13 cellular contexts compared by ENCODE assay signal in genomic region chr10:119461380-119461779, GRCh38.
DNase-seq lines count a peak whose midpoint lies in the region; ATAC-seq and TF ChIP-seq lines count a peak whose summit lies in the region.
"Had no signal": no experiment of that assay in that cellular context is flagged by ENCODE, and none has a peak within 500 bp of the region (broad histone marks: within the 10 kb centered on the region; RNA-seq: fewer than 3 reads in every experiment).

No MANE protein-coding gene starts in this region.

- 80 to 95% methylated on average over 3 of the region's 3 CpGs for WGBS in lung, 2 donors
- 83% methylated on average over 2 of the region's 3 CpGs; no CpG with 5 or more reads in 1 of the 2 donors for WGBS in gastroesophageal sphincter (ENCODE audit: low coverage in 1 of 2), 2 donors

- TF ChIP-seq EP300 in gastroesophageal sphincter (IDR thresholded peaks at IDR 0.05) = no peak

- H3K36me3 ChIP-seq in lung (ENCODE audit: control insufficient read depth in 2 of 2, insufficient read depth in 2 of 2, low read length in 2 of 2) (peaks cover 0 to 13% of the 10 kb centered on the region in 2 donors), gastroesophageal sphincter (peaks cover 0 to 21% of the 10 kb centered on the region in 2 donors)

- H3K27me3 ChIP-seq in lung (ENCODE audit: control insufficient read depth, insufficient read depth) (no peaks in the 10 kb centered on the region), gastroesophageal sphincter (no peaks in the 10 kb centered on the region)

- H3K9me3 ChIP-seq in lung (ENCODE audit: control insufficient read depth in 2 of 2, insufficient read depth in 1 of 2, low read length in 1 of 2) = no peaks in the 10 kb centered on the region
- H3K9me3 ChIP-seq in gastroesophageal sphincter = no peaks in the 10 kb centered on the region

- in situ Hi-C loops in GM13977 (cut with MboI; ENCODE audit: low pct_unique_long_range_greater_than_20kb, low sequenced_read_pairs, unreplicated experiment) = no loop called here

- H3K27ac ChIP-seq in lung (ENCODE audit: low read depth in 1 of 2, low read length in 1 of 2) (no peak overlapping the region), gastroesophageal sphincter (no peak overlapping the region)

- peak; percentile 50 for ATAC-seq in GM19468 (IDR thresholded peaks at IDR 0.05; ENCODE audit: extremely low read depth, unreplicated experiment)
- ATAC-seq in lung (ENCODE audit: insufficient read depth, low FRiP score) = peak; percentile 64
- no peak for ATAC-seq in gastroesophageal sphincter
- ATAC-seq in HG02763 (IDR thresholded peaks at IDR 0.05; ENCODE audit: unreplicated experiment) = no peak

- DNase-seq in GM13977 (ENCODE audit: low spot score) (peak; percentile 56), HPDE6-E6E7 (ENCODE audit: extremely low spot score) (peak; percentile 96), lung (ENCODE audit: low spot score) (no peak), NCI-H2107 treated with DMSO at 0.1 percent for 48 hours (lab: John Stamatoyannopoulos, UW; ENCODE audit: unreplicated experiment) (no peak)
- DNase-seq: activated CD8-positive, alpha-beta memory T cell treated with anti-CD3 and anti-CD28 coated beads, Interleukin-2, amount 50 U/mL, for 4 hours; GOT3; head of caudate nucleus; NCI-H2107; stimulated activated naive CD4-positive, alpha-beta T cell treated with Interleukin-2 at 50 U/mL for 16 hours; SW 1271 had no signal

- H3K4me1 ChIP-seq in lung (ENCODE audit: control insufficient read depth in 2 of 2, insufficient read depth in 2 of 2, low read length in 2 of 2) = peaks cover 0 to 6% of the 10 kb centered on the region in 2 donors
- no peaks in the 10 kb centered on the region for H3K4me1 ChIP-seq in gastroesophageal sphincter

- H3K4me3 ChIP-seq in lung (no peak overlapping the region), gastroesophageal sphincter (no peak overlapping the region)

- TF ChIP-seq POLR2A in gastroesophageal sphincter (IDR thresholded peaks at IDR 0.05) = no peak

- TF ChIP-seq CTCF in GM13977 (IDR thresholded peaks at IDR 0.05; ENCODE audit: extremely low read depth, insufficient read depth, missing control alignments) = no peak
- no peak for TF ChIP-seq CTCF in lung (IDR thresholded peaks at IDR 0.05; ENCODE audit: control extremely low read depth, extremely low read depth)
- no peak for TF ChIP-seq CTCF in gastroesophageal sphincter (IDR thresholded peaks at IDR 0.05)

Comparison
In these comparisons a context has a peak if more than half of its experiments do, and no peak if none do; other contexts are left out.
1. DNase-seq: peak in GM13977 (single experiment) and HPDE6-E6E7 (single experiment); none in lung (single experiment) and NCI-H2107 treated with DMSO at 0.1 percent for 48 hours (single experiment).
2. ATAC-seq: peak in GM19468 (single experiment) and lung (single experiment); none in gastroesophageal sphincter (single experiment) and HG02763 (single experiment).